ENCODE assay signal across 8 cellular contexts in genomic region chr2:151260492-151261239, GRCh38. TPM values are rescaled to one million over a fixed set of nuclear protein-coding genes. Genes with fewer than 3 reads are reported as not detected.
DNase-seq lines count a peak whose midpoint lies in the region; ATAC-seq, FAIRE-seq and TF ChIP-seq lines count a peak whose summit lies in the region.

No MANE protein-coding gene starts in this region.

- no peaks in the 10 kb centered on the region for H3K27me3 Mint-ChIP-seq in activated CD4-positive, alpha-beta memory T cell treated with anti-CD3 and anti-CD28 coated beads for 36 hours

- peak overlapping the region; percentile 91 for H3K9ac ChIP-seq in BLaER1

- POLR2A ChIA-PET in activated CD4-positive, alpha-beta memory T cell treated with anti-CD3 and anti-CD28 coated beads for 36 hours (lab: Charles Lee): interaction anchor here (0.6 to 1.6 kb wide), 5 partner anchors 19 to 1673 kb away, joined by 3 to 24 read pairs (median 4); partner anchors contain the start of genes MMADHC and NMI

- H3K4me1 Mint-ChIP-seq in activated CD4-positive, alpha-beta memory T cell treated with anti-CD3 and anti-CD28 coated beads for 36 hours (ENCODE audit: low read depth): peaks cover 15% of the 10 kb centered on the region

- H3K36me3 ChIP-seq in BLaER1 (no peaks in the 10 kb centered on the region), small intestine (ENCODE audit: control insufficient read depth in 2 of 2, insufficient read depth in 2 of 2, low read length in 2 of 2) (no peaks in the 10 kb centered on the region)

- CTCF ChIA-PET in activated CD4-positive, alpha-beta memory T cell treated with anti-CD3 and anti-CD28 coated beads for 36 hours (lab: Charles Lee): interaction anchor here (0.9 to 1.6 kb wide), 3 partner anchors 22 to 1674 kb away, joined by 3 to 5 read pairs (median 3); partner anchors contain the start of gene MMADHC

- H3K27ac ChIP-seq in BLaER1 (peak overlapping the region; percentile 95), right cardiac atrium (ENCODE audit: low read length) (peak overlapping the region; percentile 98), small intestine (ENCODE audit: low read depth in 1 of 2, low read length in 1 of 2) (peak overlapping the region; percentile 95 to 98)

- H3K27ac Mint-ChIP-seq in activated CD4-positive, alpha-beta memory T cell treated with anti-CD3 and anti-CD28 coated beads for 36 hours: peak overlapping the region; percentile 86

- 21% methylated on average over 12 of the region's 12 CpGs for WGBS in right cardiac atrium
- 4 to 11% (median 6%) methylated on average over 12 of the region's 12 CpGs for WGBS in small intestine, 3 donors

- peaks cover 21% of the 10 kb centered on the region for H3K4me1 ChIP-seq in BLaER1
- H3K4me1 ChIP-seq in right cardiac atrium (ENCODE audit: control insufficient read depth, insufficient read depth, low read length): no peaks in the 10 kb centered on the region
- no peaks in the 10 kb centered on the region for H3K4me1 ChIP-seq in small intestine (ENCODE audit: control insufficient read depth in 2 of 2, insufficient read depth in 1 of 2, low read depth in 1 of 2, low read length in 1 of 2)

- no peaks in the 10 kb centered on the region for H4K20me1 ChIP-seq in BLaER1

- ATAC-seq in GM19035 (IDR thresholded peaks at IDR 0.05; ENCODE audit: unreplicated experiment) (peak; percentile 28), HG03378 (IDR thresholded peaks at IDR 0.05; ENCODE audit: unreplicated experiment) (peak; percentile 11), right cardiac atrium (no peak)

- peak overlapping the region; percentile 87 for H3K4me3 ChIP-seq in BLaER1
- peak overlapping the region; percentile 96 for H3K4me3 ChIP-seq in right cardiac atrium (ENCODE audit: low read length)
- peak overlapping the region; percentile 43 to 93 for H3K4me3 ChIP-seq in small intestine (ENCODE audit: low read depth in 1 of 2, low read length in 2 of 2)

- no peak for DNase-seq in activated CD4-positive, alpha-beta memory T cell treated with anti-CD3 and anti-CD28 coated beads for 36 hours
- DNase-seq in right cardiac atrium (no peak), small intestine (peak; percentile 39), GM13976 (ENCODE audit: low spot score) (no peak), NCI-H446 treated with DMSO at 0.1 percent for 48 hours (lab: John Stamatoyannopoulos, UW) (no peak)

- H3K9me3 ChIP-seq in BLaER1: no peaks in the 10 kb centered on the region
- no peaks in the 10 kb centered on the region for H3K9me3 ChIP-seq in right cardiac atrium (ENCODE audit: control insufficient read depth, low read length)
- H3K9me3 ChIP-seq in small intestine (ENCODE audit: control insufficient read depth, low read depth): no peaks in the 10 kb centered on the region

- in situ Hi-C loops in GM13976 (cut with MboI; ENCODE audit: low sequenced_read_pairs, unreplicated experiment): no loop called here

- H3K4me3 Mint-ChIP-seq in activated CD4-positive, alpha-beta memory T cell treated with anti-CD3 and anti-CD28 coated beads for 36 hours: peak overlapping the region; percentile 88

- peak overlapping the region; percentile 80 for H3K4me2 ChIP-seq in BLaER1

- no peaks in the 10 kb centered on the region for H3K9me3 Mint-ChIP-seq in activated CD4-positive, alpha-beta memory T cell treated with anti-CD3 and anti-CD28 coated beads for 36 hours

- H3K27me3 ChIP-seq in BLaER1 (no peaks in the 10 kb centered on the region), right cardiac atrium (ENCODE audit: control insufficient read depth, insufficient read depth) (no peaks in the 10 kb centered on the region), small intestine (ENCODE audit: control insufficient read depth in 2 of 2, insufficient read depth in 2 of 2, low read length in 2 of 2) (no peaks in the 10 kb centered on the region)

- intact Hi-C loops in activated CD4-positive, alpha-beta memory T cell treated with anti-CD3 and anti-CD28 coated beads for 36 hours (cut with micrococcal nuclease): loop anchor here (1.0 to 10.0 kb wide), 4 partner anchors 28 to 1674 kb away; partner anchors contain the start of genes ARL5A and MMADHC
- intact Hi-C loops in right cardiac atrium (cut with DNase I): loop anchor here in 1 of 4 donors (10.0 kb wide), 1 partner anchor 154 kb away; no protein-coding TSS in a partner anchor

- H3K36me3 Mint-ChIP-seq in activated CD4-positive, alpha-beta memory T cell treated with anti-CD3 and anti-CD28 coated beads for 36 hours: peaks cover 3% of the 10 kb centered on the region

- FAIRE-seq in small intestine (lab: Jason Lieb, UNC): no peak

- TF ChIP-seq CTCF in GM13976 (IDR thresholded peaks at IDR 0.05; ENCODE audit: borderline replicate concordance, control extremely low read depth, extremely low read depth, insufficient read depth, missing control alignments): no peak

RNA-seq across cellular contexts. Expression of gene RBM43, which starts 1.0 kb away (rescaled TPM):
- total RNA-seq in activated CD4-positive, alpha-beta memory T cell treated with anti-CD3 and anti-CD28 coated beads for 36 hours: 1 to 10 TPM; 3.7 to 3.8 TPM
- 1 to 10 TPM; 2.2 to 4.0 (median 3.7) TPM for total RNA-seq in right cardiac atrium
- polyA plus RNA-seq in right cardiac atrium: 2.2 TPM
- 1 to 10 TPM in 2 of 3 donors, under 1 TPM in 1; 0.81 to 3.4 (median 1.1) TPM for polyA plus RNA-seq in small intestine

RNA-seq across cellular contexts. Expression of gene NMI, which starts 28.8 kb away (rescaled TPM):
- total RNA-seq in activated CD4-positive, alpha-beta memory T cell treated with anti-CD3 and anti-CD28 coated beads for 36 hours: 10 to 100 TPM; 32.3 to 34.4 TPM
- total RNA-seq in right cardiac atrium: 1 to 10 TPM; 3.4 to 4.7 (median 4.0) TPM
- 4.3 TPM for polyA plus RNA-seq in right cardiac atrium
- 10 to 100 TPM; 26.7 to 36.2 (median 31.1) TPM for polyA plus RNA-seq in small intestine

Comparison
In these comparisons a context has a peak if more than half of its experiments do, and no peak if none do; other contexts are left out.
1. ATAC-seq: peak in GM19035 (single experiment) and HG03378 (single experiment); none in right cardiac atrium (0 of 2).
2. RNA of gene NMI, which starts 28.8 kb away (total RNA-seq): 32.3 to 34.4 TPM in activated CD4-positive, alpha-beta memory T cell treated with anti-CD3 and anti-CD28 coated beads for 36 hours; 3.4 to 4.7 TPM in right cardiac atrium; every median in the first group is over 4 times any median in the second.
3. Peak in every context shown above with its lines, with median percentiles within 50 percentile points of each other: H3K27ac ChIP-seq and H3K4me3 ChIP-seq.